ENCODE assay signal across 11 cellular contexts in the genomic region with DNA sequence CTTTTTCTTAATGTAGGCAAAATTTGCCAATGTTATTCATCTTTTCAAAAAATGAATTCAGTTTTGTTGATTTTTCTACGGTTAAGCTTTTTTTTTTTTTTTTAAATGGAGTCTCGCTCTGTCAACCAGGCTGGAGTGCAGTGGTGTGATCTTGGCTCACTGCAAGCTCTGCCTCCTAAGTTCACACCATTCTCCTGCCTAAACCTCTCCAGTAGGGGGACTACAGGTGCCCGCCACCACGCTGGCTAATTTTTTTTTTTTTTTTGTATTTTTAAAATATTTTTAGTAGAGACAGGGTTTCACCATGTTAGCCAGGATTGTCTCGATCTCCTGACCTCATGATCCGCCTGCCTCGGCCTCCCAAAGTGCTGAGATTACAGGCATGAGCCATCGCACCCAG. TPM values are rescaled to one million over a fixed set of nuclear protein-coding genes. Genes with fewer than 3 reads are reported as not detected.
"Had no signal": no experiment of that assay in that cellular context is flagged by ENCODE, and none has a peak within 500 bp of the region (broad histone marks: within the 10 kb centered on the region; RNA-seq: fewer than 3 reads in every experiment).

No MANE protein-coding gene starts in this region.

RNA-seq across cellular contexts. Expression of a gene that starts 52.0 kb away (rescaled TPM):
- total RNA-seq: kidney, left colon, lung, mammary epithelial cell, mesenteric fat pad, mesothelial cell of epicardium, mononuclear cell had no signal
- polyA plus RNA-seq: immature natural killer cell; keratinocyte; mammary epithelial cell; naive thymus-derived CD4-positive, alpha-beta T cell; naive thymus-derived CD8-positive, alpha-beta T cell had no signal
